Comparison of ENCODE assay signal across 8 cellular contexts in the genomic region with DNA sequence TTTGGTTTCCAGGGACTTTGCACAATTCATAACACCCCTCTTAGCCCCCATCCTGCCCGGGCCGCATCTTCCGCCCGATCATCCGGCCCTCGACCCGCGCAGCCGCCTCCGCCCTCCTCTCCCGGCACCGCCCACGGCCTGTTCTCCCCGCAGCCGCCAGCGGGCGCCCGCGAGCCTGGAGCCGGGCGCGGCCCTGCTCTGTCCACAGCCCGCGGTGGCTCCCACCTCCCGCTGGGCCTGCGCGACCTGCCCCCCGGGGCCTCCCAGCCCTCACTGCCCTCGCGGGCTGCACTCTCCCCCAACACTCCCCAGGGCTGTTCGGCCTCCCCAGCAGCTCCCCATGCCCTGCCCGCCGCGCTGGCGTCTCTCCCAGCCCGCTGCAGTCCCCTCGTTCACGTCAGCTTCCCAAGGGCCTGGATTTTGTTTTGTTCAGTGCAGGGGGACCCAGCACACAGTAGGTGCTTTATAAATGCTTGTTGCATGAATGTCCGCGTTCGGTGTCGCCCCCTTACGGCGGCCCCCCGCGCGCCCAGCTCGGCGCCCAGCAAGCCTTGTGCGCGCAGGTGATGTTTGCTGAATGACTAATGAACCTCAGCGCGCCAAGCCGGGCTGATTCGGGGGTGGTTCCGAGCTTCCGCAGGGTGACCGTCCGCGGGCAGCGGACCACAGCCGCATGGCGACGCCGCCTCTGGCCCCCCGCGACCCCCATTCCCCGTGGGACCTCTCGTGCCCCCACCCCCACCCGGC. TPM values are rescaled to one million over a fixed set of nuclear protein-coding genes. Genes with fewer than 3 reads are reported as not detected.
A peak's percentile ranks its signal among the peaks of the same experiment; 100 is the strongest.
DNase-seq lines count a peak whose midpoint lies in the region; ATAC-seq and TF ChIP-seq lines count a peak whose summit lies in the region.

No MANE protein-coding gene starts in this region.

- TF ChIP-seq CTCF in GM12865 (IDR thresholded peaks at IDR 0.05; ENCODE audit: insufficient read depth, low read depth, low read length, missing control alignments): peak; percentile 88

- peak overlapping the region; percentile 46 for H3K4me3 ChIP-seq in GM12865 (ENCODE audit: low read depth, low read length)

- DNase-seq in GM12865 (ENCODE audit: low read depth) (peak; percentile 74), NCI-H69 (lab: John Stamatoyannopoulos, UW) (peak; percentile 82), epidermal melanocyte (ENCODE audit: insufficient read length, low spot score) (peak; percentile 92), mucosa of gallbladder (ENCODE audit: low spot score) (peak; percentile 60)
- DNase-seq in activated CD8-positive, alpha-beta memory T cell treated with anti-CD3 and anti-CD28 coated beads, Interleukin-2, amount 50 U/mL, for 4 hours: peak; percentile 78
- DNase-seq in stimulated activated CD8-positive, alpha-beta memory T cell treated with anti-CD3 and anti-CD28 coated beads, Interleukin-4, amount 100 ng/mL, for 24 hours (ENCODE audit: low read depth): peak; percentile 65

- ATAC-seq in HG02885 (IDR thresholded peaks at IDR 0.05; ENCODE audit: poor library complexity, unreplicated experiment) (peak; percentile 73), HG03039 (IDR thresholded peaks at IDR 0.05; ENCODE audit: unreplicated experiment) (no peak)

RNA-seq across cellular contexts. Expression of a gene that starts 4.6 kb away (rescaled TPM):
- total RNA-seq in mucosa of gallbladder: 0.43 TPM

RNA-seq across cellular contexts. Expression of a gene that starts 7.2 kb away (rescaled TPM):
- total RNA-seq in mucosa of gallbladder: 877 TPM

RNA-seq across cellular contexts. Expression of a gene that starts 33.7 kb away (rescaled TPM):
- 41.6 TPM for total RNA-seq in mucosa of gallbladder

RNA-seq across cellular contexts. Expression of a gene that starts 38.0 kb away (rescaled TPM):
- 77.7 TPM for total RNA-seq in mucosa of gallbladder

RNA-seq across cellular contexts. Expression of a gene that starts 44.0 kb away (rescaled TPM):
- total RNA-seq in mucosa of gallbladder: 27.9 TPM
